39 cellular contexts compared by ENCODE assay signal in genomic region chr19:40184273-40184672, GRCh38. TPM values are rescaled to one million over a fixed set of nuclear protein-coding genes. Genes with fewer than 3 reads are reported as not detected.
"Had no signal": no experiment of that assay in that cellular context is flagged by ENCODE, and none has a peak within 500 bp of the region (broad histone marks: within the 10 kb centered on the region; RNA-seq: fewer than 3 reads in every experiment).

No MANE protein-coding gene starts in this region.

- H3K9me3 ChIP-seq: MG63 had no signal

- DNase-seq: MG63, MM.1S, MV-4-11, NCI-H1048, NCI-H1092, NCI-H1092 treated with DMSO at 0.1 percent for 48 hours, NCI-H1105, NCI-H1105 treated with DMSO at 0.1 percent for 48 hours, NCI-H1417, NCI-H1417 treated with DMSO at 0.1 percent for 48 hours, NCI-H1436, NCI-H1436 treated with DMSO at 0.1 percent for 48 hours, NCI-H146, NCI-H1694, NCI-H1694 treated with DMSO at 0.1 percent for 48 hours, NCI-H187, NCI-H187 treated with DMSO at 0.1 percent for 48 hours, NCI-H1930, NCI-H2029, NCI-H2029 treated with DMSO at 0.1 percent for 48 hours, NCI-H2081, NCI-H2081 treated with DMSO at 0.1 percent for 48 hours, NCI-H2107, NCI-H2171, NCI-H2171 treated with DMSO at 0.1 percent for 48 hours, NCI-H2227 treated with DMSO at 0.1 percent for 48 hours, NCI-H226, NCI-H345, NCI-H446, NCI-H446 treated with DMSO at 0.1 percent for 48 hours, NCI-H510A treated with DMSO at 0.1 percent for 48 hours, NCI-H524, NCI-H524 treated with DMSO at 0.1 percent for 48 hours, NCI-H526, NCI-H526 treated with DMSO at 0.1 percent for 48 hours had no signal

- H3K36me3 ChIP-seq: MG63 had no signal

- H3K27me3 ChIP-seq: MG63 had no signal

- H3K4me3 ChIP-seq: MG63 had no signal

RNA-seq across cellular contexts. Expression of gene TTC9B, which starts 33.9 kb away (rescaled TPM):
- total RNA-seq: LHCN-M2, M059J, MCF 10A, NCI-H460 had no signal

RNA-seq across cellular contexts. Expression of gene CCNP, which starts 42.2 kb away (rescaled TPM):
- total RNA-seq: LHCN-M2, M059J had no signal
